ENCODE assay signal across 9 cellular contexts in genomic region chr11:45569776-45570175, GRCh38.
"Had no signal": no experiment of that assay in that cellular context is flagged by ENCODE, and none has a peak within 500 bp of the region (broad histone marks: within the 10 kb centered on the region; RNA-seq: fewer than 3 reads in every experiment).

No MANE protein-coding gene starts in this region.

- H3K27ac ChIP-seq: GM23248, HL-60 had no signal

- H2AFZ ChIP-seq: GM23248 had no signal

- H3K4me3 ChIP-seq: GM23248, K562 had no signal

- ATAC-seq: K562 had no signal

- DNase-seq: GM23248, GOT3, H9, HCEC 1CT, IMR-90, KG1 had no signal

- H3K9ac ChIP-seq: GM23248 had no signal

- FAIRE-seq: H54, K562 had no signal
